In genomic region chr5:75021800-75022199, GRCh38 we compare ENCODE assay signal across 25 cellular contexts. TPM values are rescaled to one million over a fixed set of nuclear protein-coding genes. Genes with fewer than 3 reads are reported as not detected.
"Had no signal": no experiment of that assay in that cellular context is flagged by ENCODE, and none has a peak within 500 bp of the region (broad histone marks: within the 10 kb centered on the region; RNA-seq: fewer than 3 reads in every experiment).

No MANE protein-coding gene starts in this region.

- H3K9me3 ChIP-seq: heart right ventricle, left ventricle myocardium inferior, neutrophil, prostate gland, sigmoid colon, spleen, tibial nerve, uterus had no signal

- ATAC-seq: heart right ventricle; natural killer cell; right cardiac atrium; stimulated activated effector memory CD8-positive, alpha-beta T cell treated with anti-CD3 and anti-CD28 coated beads, Interleukin-12 subunit alpha, Interleukin-12 subunit beta, amount 100 ng/mL, for 72 hours had no signal

- H2AFZ ChIP-seq: hepatocyte had no signal

- H3K36me3 Mint-ChIP-seq: mesothelial cell of epicardium, naive B cell, natural killer cell, type B pancreatic cell had no signal

- H3K27ac Mint-ChIP-seq: mesothelial cell of epicardium; naive B cell; natural killer cell; stimulated activated effector memory CD8-positive, alpha-beta T cell treated with anti-CD3 and anti-CD28 coated beads, Interleukin-12 subunit alpha, Interleukin-12 subunit beta, amount 100 ng/mL, for 72 hours; stimulated activated naive CD8-positive, alpha-beta T cell treated with anti-CD3 and anti-CD28 coated beads, Interleukin-15, Interleukin-2, amounts not matched to agents 100 ng/mL and 50 ng/mL, for 24 hours; type B pancreatic cell had no signal

- H3K4me1 ChIP-seq: heart right ventricle, left ventricle myocardium inferior, prostate gland, sigmoid colon, tibial nerve, uterus had no signal

- H3K4me1 Mint-ChIP-seq: naive B cell had no signal

- H3K27me3 Mint-ChIP-seq: stimulated activated naive CD8-positive, alpha-beta T cell treated with anti-CD3 and anti-CD28 coated beads, Interleukin-15, Interleukin-2, amounts not matched to agents 100 ng/mL and 50 ng/mL, for 24 hours; type B pancreatic cell had no signal

- H3K4me3 Mint-ChIP-seq: mesothelial cell of epicardium; naive B cell; natural killer cell; stimulated activated effector memory CD8-positive, alpha-beta T cell treated with anti-CD3 and anti-CD28 coated beads, Interleukin-12 subunit alpha, Interleukin-12 subunit beta, amount 100 ng/mL, for 72 hours; stimulated activated naive CD8-positive, alpha-beta T cell treated with anti-CD3 and anti-CD28 coated beads, Interleukin-15, Interleukin-2, amounts not matched to agents 100 ng/mL and 50 ng/mL, for 24 hours; type B pancreatic cell had no signal

- H3K79me2 ChIP-seq: hepatocyte had no signal

- H3K4me3 ChIP-seq: heart right ventricle, hepatocyte, left ventricle myocardium inferior, lung, prostate gland, sigmoid colon, spleen, tibial nerve, uterus had no signal

- H3K9me3 Mint-ChIP-seq: mesothelial cell of epicardium; natural killer cell; stimulated activated effector memory CD8-positive, alpha-beta T cell treated with anti-CD3 and anti-CD28 coated beads, Interleukin-12 subunit alpha, Interleukin-12 subunit beta, amount 100 ng/mL, for 72 hours; stimulated activated naive CD8-positive, alpha-beta T cell treated with anti-CD3 and anti-CD28 coated beads, Interleukin-15, Interleukin-2, amounts not matched to agents 100 ng/mL and 50 ng/mL, for 24 hours; type B pancreatic cell had no signal

- H3K27me3 ChIP-seq: hepatocyte, neutrophil, sigmoid colon, spleen, tibial nerve, uterus had no signal

- DNase-seq: heart right ventricle; islet precursor cell; left ventricle myocardium inferior; naive B cell; natural killer cell; occipital lobe; retina; right cardiac atrium; sigmoid colon; small intestine; spleen; stimulated activated CD4-positive, alpha-beta T cell treated with anti-CD3 and anti-CD28 coated beads, Interleukin-4, amount 100 ng/mL, for 24 hours; stimulated activated naive CD4-positive, alpha-beta T cell; substantia nigra; uterus had no signal

- H3K36me3 ChIP-seq: heart right ventricle, left ventricle myocardium inferior, neutrophil, prostate gland, sigmoid colon, spleen, tibial nerve, uterus had no signal

- H3K4me2 ChIP-seq: hepatocyte had no signal

- H3K27ac ChIP-seq: heart right ventricle, hepatocyte, left ventricle myocardium inferior, neutrophil, prostate gland, sigmoid colon, spleen, tibial nerve, uterus had no signal

RNA-seq across cellular contexts. Expression of gene GCNT4, which starts 30.6 kb away (rescaled TPM):
- polyA plus RNA-seq: neural cell had no signal
